Comparison of ENCODE assay signal across 25 cellular contexts in genomic region chr11:10158461-10158860, GRCh38.
A peak's percentile ranks its signal among the peaks of the same experiment; 100 is the strongest.
DNase-seq lines count a peak whose midpoint lies in the region; ATAC-seq, FAIRE-seq and TF ChIP-seq lines count a peak whose summit lies in the region.
"Had no signal": no experiment of that assay in that cellular context is flagged by ENCODE, and none has a peak within 500 bp of the region (broad histone marks: within the 10 kb centered on the region; RNA-seq: fewer than 3 reads in every experiment).

No MANE protein-coding gene starts in this region.

- peaks cover 18% of the 10 kb centered on the region; the same call in 1 of the 2 replicates for H3K4me1 ChIP-seq in GM23248 (ENCODE audit: insufficient read depth)
- no peaks in the 10 kb centered on the region for H3K4me1 ChIP-seq in pancreas

- H3K9me3 ChIP-seq in GM23248 (ENCODE audit: low read depth) = peaks cover 6% of the 10 kb centered on the region
- H3K9me3 ChIP-seq in pancreas = no peaks in the 10 kb centered on the region

- no peak overlapping the region for H2AFZ ChIP-seq in GM23248

- FAIRE-seq in pancreas (lab: Jason Lieb, UNC) = peak; percentile 34
- FAIRE-seq: D721Med, HTR-8/SVneo had no signal

- DNase-seq in GM23248 (peak; percentile 34), LHCN-M2 (ENCODE audit: low read depth) (peak; percentile 55), epithelial cell of esophagus (ENCODE audit: low read depth) (peak; percentile 21), pancreas (no peak), kidney glomerular epithelial cell (lab: John Stamatoyannopoulos, UW) (no peak)
- DNase-seq in stimulated activated CD4-positive, alpha-beta T cell treated with anti-CD3 and anti-CD28 coated beads, Interleukin-4, amount 100 ng/mL, for 24 hours = no peak
- no peak for DNase-seq in activated effector memory CD4-positive, alpha-beta T cell treated with Interleukin-2 at 50 U/mL for 16 hours
- no peak for DNase-seq in effector CD8-positive, alpha-beta T cell (lab: John Stamatoyannopoulos, UW)
- DNase-seq: C1 segment of cervical spinal cord; CD8-positive, alpha-beta memory T cell; DMS79; H9; Karpas-422; MM.1S; NCI-H1092; NCI-H146; NCI-H2081 treated with DMSO at 0.1 percent for 48 hours; NCI-H446 treated with DMSO at 0.1 percent for 48 hours; NCI-H748 treated with DMSO at 0.1 percent for 48 hours; OCI-M1; RPMI8226; SIG-M5 had no signal

- H4K20me1 ChIP-seq in GM23248 (ENCODE audit: insufficient read depth) = no peaks in the 10 kb centered on the region

- no peaks in the 10 kb centered on the region for H3K9me2 ChIP-seq in GM23248 (ENCODE audit: insufficient read depth)

- TF ChIP-seq CTCF in epithelial cell of esophagus (IDR thresholded peaks at IDR 0.05; ENCODE audit: insufficient read depth, low read depth, low read length, missing control alignments) (no peak), pancreas (IDR thresholded peaks at IDR 0.05) (no peak)

- H3K79me2 ChIP-seq in GM23248 (ENCODE audit: insufficient read depth) = peaks cover 71% of the 10 kb centered on the region

- H3K27me3 ChIP-seq in GM23248 (replicated peaks; ENCODE audit: insufficient read depth) (no peaks in the 10 kb centered on the region), pancreas (no peaks in the 10 kb centered on the region)

- H3K27ac ChIP-seq in GM23248 (no peak overlapping the region), pancreas (no peak overlapping the region)

- H3K36me3 ChIP-seq in GM23248 (ENCODE audit: low read depth) (no peaks in the 10 kb centered on the region), pancreas (no peaks in the 10 kb centered on the region)

- H3F3A ChIP-seq in GM23248 (ENCODE audit: insufficient read depth) = peaks cover 18% of the 10 kb centered on the region

- no peak for ATAC-seq in pancreas
- ATAC-seq: SK-N-SH treated with all-trans-retinoic acid at 6 μM for 48 hours had no signal

- H3K9ac ChIP-seq in GM23248 = no peak overlapping the region

- H3K4me2 ChIP-seq in GM23248 (ENCODE audit: unreplicated experiment) = no peak overlapping the region

- H3K4me3 ChIP-seq in GM23248 (no peak overlapping the region), epithelial cell of esophagus (ENCODE audit: low read length) (no peak overlapping the region), pancreas (no peak overlapping the region)

- in situ Hi-C loops in GM23248 (cut with MboI) = no loop called here

- intact Hi-C loops in pancreas (cut with DNase I) = no loop called here

Comparison
In these comparisons a context has a peak if more than half of its experiments do, and no peak if none do; other contexts are left out.
1. DNase-seq: peak in GM23248 (single experiment), LHCN-M2 (single experiment) and epithelial cell of esophagus (single experiment); none in pancreas (0 of 6), stimulated activated CD4-positive, alpha-beta T cell treated with anti-CD3 and anti-CD28 coated beads, Interleukin-4, amount 100 ng/mL, for 24 hours (single experiment), kidney glomerular epithelial cell (single experiment), activated effector memory CD4-positive, alpha-beta T cell treated with Interleukin-2 at 50 U/mL for 16 hours (single experiment) and effector CD8-positive, alpha-beta T cell (single experiment).